ENCODE assay signal across 1 cellular context in genomic region chr6:169724554-169725269, GRCh38.
A peak's percentile ranks its signal among the peaks of the same experiment; 100 is the strongest.
TF ChIP-seq lines count a peak whose summit lies in the region.

No MANE protein-coding gene starts in this region.

TF ChIP-seq in H1, 55 proteins besides CTCF, POLR2A, EP300 and RAD21:
- TF ChIP-seq SIN3A (conservative IDR thresholded peaks at IDR 0.05 in 1 of 2, IDR thresholded peaks at IDR 0.05 in 1 of 2; ENCODE audit: low read depth in 1 of 2, low read length in 2 of 2): peak in 1 of 2 experiments; percentile 69; a peak in 1 of 4 replicates
- peak; percentile 53 for TF ChIP-seq ASH2L (IDR thresholded peaks at IDR 0.05; ENCODE audit: low read length)
- TF ChIP-seq, protein P1, sequence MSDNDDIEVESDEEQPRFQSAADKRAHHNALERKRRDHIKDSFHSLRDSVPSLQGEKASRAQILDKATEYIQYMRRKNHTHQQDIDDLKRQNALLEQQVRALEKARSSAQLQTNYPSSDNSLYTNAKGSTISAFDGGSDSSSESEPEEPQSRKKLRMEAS (IDR thresholded peaks at IDR 0.05): peak; percentile 93
- TF ChIP-seq CREB1 (IDR thresholded peaks at IDR 0.05): peak; percentile 56; the same call in 1 of the 2 replicates
- no peak for TF ChIP-seq CTBP2 (IDR thresholded peaks at IDR 0.05; ENCODE audit: borderline replicate concordance, insufficient read depth, insufficient read length, low read length)
- TF ChIP-seq E2F6 (IDR thresholded peaks at IDR 0.05): peak; percentile 75; the same call in 1 of the 2 replicates
- TF ChIP-seq SRF (IDR thresholded peaks at IDR 0.05; ENCODE audit: low read depth, low read length): no peak
- peak; percentile 83 for TF ChIP-seq PHF8 (conservative IDR thresholded peaks at IDR 0.05; ENCODE audit: low read depth, low read length)
- TF ChIP-seq TAF1 (IDR thresholded peaks at IDR 0.05; ENCODE audit: low read depth, low read length): peak; percentile 77
- no peak; the same call in 1 of the 2 replicates for TF ChIP-seq TEAD4 (IDR thresholded peaks at IDR 0.05; ENCODE audit: low read depth, low read length)
- TF ChIP-seq EZH2 (IDR thresholded peaks at IDR 0.05; ENCODE audit: low read depth, low read length, severe bottlenecking): no peak
- no peak for TF ChIP-seq CHD7 (IDR thresholded peaks at IDR 0.05; ENCODE audit: insufficient replicate concordance, low read length)
- peak; percentile 79 for TF ChIP-seq KDM4A (IDR thresholded peaks at IDR 0.05; ENCODE audit: low read depth, low read length, severe bottlenecking)
- peak; percentile 45 for TF ChIP-seq TAF7 (optimal IDR thresholded peaks at IDR 0.05; ENCODE audit: borderline replicate concordance, low read depth, low read length)
- TF ChIP-seq NRF1 (IDR thresholded peaks at IDR 0.05; ENCODE audit: low read depth, low read length): no peak
- no peak for TF ChIP-seq HDAC6 (IDR thresholded peaks at IDR 0.05; ENCODE audit: low read depth, low read length)
- no peak for TF ChIP-seq BCL11A (IDR thresholded peaks at IDR 0.05; ENCODE audit: low read depth in 2 of 2, low read length in 2 of 2)
- TF ChIP-seq SAP30 (IDR thresholded peaks at IDR 0.05; ENCODE audit: insufficient read depth, insufficient replicate concordance, low read length): peak; percentile 44
- TF ChIP-seq POLR2AphosphoS5 (IDR thresholded peaks at IDR 0.05; ENCODE audit: low read depth, low read length): peak; percentile 86
- TF ChIP-seq JUN (IDR thresholded peaks at IDR 0.05; ENCODE audit: low read depth, low read length): no peak
